7 cellular contexts compared by ENCODE assay signal in the genomic region with DNA sequence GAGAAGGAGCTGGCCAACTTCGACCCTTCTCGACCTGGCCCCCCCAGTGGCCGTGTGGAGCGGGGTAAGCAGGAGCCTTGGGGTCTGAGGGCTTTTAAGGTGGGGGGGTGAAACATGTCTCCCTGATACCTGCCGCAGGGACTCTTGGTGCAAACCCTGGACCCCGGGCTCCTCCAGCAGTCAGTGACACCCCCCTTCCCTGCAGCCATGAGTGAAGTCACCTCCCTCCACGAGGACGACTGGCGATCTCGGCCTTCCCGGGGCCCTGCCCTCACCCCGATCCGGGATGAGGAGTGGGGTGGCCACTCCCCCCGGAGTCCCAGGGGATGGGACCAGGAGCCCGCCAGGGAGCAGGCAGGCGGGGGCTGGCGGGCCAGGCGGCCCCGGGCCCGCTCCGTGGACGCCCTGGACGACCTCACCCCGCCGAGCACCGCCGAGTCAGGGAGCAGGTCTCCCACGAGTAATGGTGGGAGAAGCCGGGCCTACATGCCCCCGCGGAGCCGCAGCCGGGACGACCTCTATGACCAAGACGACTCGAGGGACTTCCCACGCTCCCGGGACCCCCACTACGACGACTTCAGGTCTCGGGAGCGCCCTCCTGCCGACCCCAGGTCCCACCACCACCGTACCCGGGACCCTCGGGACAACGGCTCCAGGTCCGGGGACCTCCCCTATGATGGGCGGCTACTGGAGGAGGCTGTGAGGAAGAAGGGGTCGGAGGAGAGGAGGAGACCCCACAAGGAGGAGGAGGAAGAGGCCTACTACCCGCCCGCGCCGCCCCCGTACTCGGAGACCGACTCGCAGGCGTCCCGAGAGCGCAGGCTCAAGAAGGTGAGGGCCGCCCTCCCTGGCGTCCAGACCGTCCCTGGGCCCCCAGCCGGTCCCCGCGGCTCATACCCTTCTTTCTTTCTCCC. TPM values are rescaled to one million over a fixed set of nuclear protein-coding genes. Genes with fewer than 3 reads are reported as not detected.
DNase-seq lines count a peak whose midpoint lies in the region; ATAC-seq and TF ChIP-seq lines count a peak whose summit lies in the region.

No MANE protein-coding gene starts in this region.

- no peak for TF ChIP-seq CTCF in GM20000 (IDR thresholded peaks at IDR 0.05; ENCODE audit: extremely low read depth, missing control alignments)
- TF ChIP-seq CTCF in RWPE1 (conservative IDR thresholded peaks at IDR 0.05; ENCODE audit: low read depth), result no peak
- TF ChIP-seq CTCF in ascending aorta (IDR thresholded peaks at IDR 0.05), result no peak

- H3K9me3 ChIP-seq in ascending aorta, result no peaks in the 10 kb centered on the region
- no peaks in the 10 kb centered on the region for H3K9me3 ChIP-seq in iPS DF 6.9 (ENCODE audit: control insufficient read depth, insufficient read depth, low read length)
- H3K9me3 ChIP-seq in skeletal muscle satellite cell (replicated peaks; ENCODE audit: low read length), result no peaks in the 10 kb centered on the region

- peak overlapping the region; percentile 91 for H3K4me2 ChIP-seq in skeletal muscle satellite cell (ENCODE audit: low read length)

- H3K4me3 ChIP-seq in ascending aorta (peak overlapping the region; percentile 86 to 98), iPS DF 6.9 (ENCODE audit: low read length) (peak overlapping the region; percentile 45; the same call in 1 of the 2 replicates), skeletal muscle satellite cell (ENCODE audit: low read length) (peak overlapping the region; percentile 93)

- POLR2A ChIA-PET in RWPE1 (lab: Yijun Ruan, JAX; ENCODE audit: low non-redundant PET), result interaction anchor here (0.6 to 1.2 kb wide), 2 partner anchors 14 to 197 kb away, joined by 3 read pairs; no protein-coding TSS in a partner anchor

- intact Hi-C loops in ascending aorta (cut with DNase I), result loop anchor here (2.0 to 10.0 kb wide), 8 partner anchors 110 to 1472 kb away; a partner anchor contains a TSS

- CTCF ChIA-PET in RWPE1 (lab: Yijun Ruan, JAX), result interaction anchor here (0.5 kb wide), 2 partner anchors 123 to 212 kb away, joined by 4 read pairs; no protein-coding TSS in a partner anchor

- DNase-seq in GM20000 (ENCODE audit: low spot score), result peak; percentile 67
- no peak for DNase-seq in RWPE1 (ENCODE audit: low spot score)
- DNase-seq in ascending aorta (ENCODE audit: low spot score in 2 of 2), result peak in 1 of 2 donors; percentile 72
- no peak for DNase-seq in iPS DF 6.9 (ENCODE audit: low read depth, low spot score)
- DNase-seq in iPS-NIHi7 (ENCODE audit: extremely low spot score), result no peak

- H3K4me1 ChIP-seq in ascending aorta (peaks cover 7 to 12% of the 10 kb centered on the region in 2 donors), iPS DF 6.9 (ENCODE audit: control insufficient read depth, insufficient read depth, low read length) (peaks cover 1% of the 10 kb centered on the region; the same call in 1 of the 2 replicates), skeletal muscle satellite cell (ENCODE audit: control insufficient read depth, insufficient read depth, low read length) (peaks cover 7% of the 10 kb centered on the region)

- H3K27me3 ChIP-seq in ascending aorta (no peaks in the 10 kb centered on the region), iPS DF 6.9 (ENCODE audit: control insufficient read depth, insufficient read depth, low read length) (no peaks in the 10 kb centered on the region), skeletal muscle satellite cell (ENCODE audit: control insufficient read depth, insufficient read depth, low read length) (peaks cover 22% of the 10 kb centered on the region)

- H3K27ac ChIP-seq in RWPE1 (peak overlapping the region; percentile 95), ascending aorta (peak overlapping the region; percentile 91 to 97), iPS DF 6.9 (ENCODE audit: low read length) (no peak overlapping the region)

- no peak for ATAC-seq in HG03139 (IDR thresholded peaks at IDR 0.05; ENCODE audit: unreplicated experiment)

- peak overlapping the region; percentile 99 for H3K9ac ChIP-seq in skeletal muscle satellite cell (ENCODE audit: low read depth, low read length)

- H3K36me3 ChIP-seq in ascending aorta (peaks cover 16 to 20% of the 10 kb centered on the region in 2 donors), iPS DF 6.9 (ENCODE audit: control insufficient read depth, insufficient read depth, low read length) (peaks cover 29% of the 10 kb centered on the region), skeletal muscle satellite cell (ENCODE audit: insufficient read depth, low read length) (peaks cover 21% of the 10 kb centered on the region)

- WGBS in iPS DF 6.9 (ENCODE audit: insufficient coverage, insufficient read length), result no CpG with 5 or more reads among the region's 67 CpGs

RNA-seq across cellular contexts. Expression of a gene that starts 1.6 kb away (rescaled TPM):
- 116 TPM for total RNA-seq in ascending aorta
- total RNA-seq in skeletal muscle satellite cell (2012; rRNA removed), result 41.6 and 50.2 TPM in 2 replicates

RNA-seq across cellular contexts. Expression of a gene that starts 15.2 kb away (rescaled TPM):
- not detected for total RNA-seq in ascending aorta
- not detected in 2 replicates for total RNA-seq in skeletal muscle satellite cell (2012; rRNA removed)

RNA-seq across cellular contexts. Expression of a gene that starts 18.4 kb away (rescaled TPM):
- total RNA-seq in ascending aorta, result 79.4 TPM
- 0.87 and 1.3 TPM in 2 replicates for total RNA-seq in skeletal muscle satellite cell (2012; rRNA removed)

RNA-seq across cellular contexts. Expression of a gene that starts 24.8 kb away (rescaled TPM):
- total RNA-seq in ascending aorta, result not detected
- not detected in 2 replicates for total RNA-seq in skeletal muscle satellite cell (2012; rRNA removed)

RNA-seq across cellular contexts. Expression of a gene that starts 38.6 kb away (rescaled TPM):
- not detected for total RNA-seq in ascending aorta
- not detected in 2 replicates for total RNA-seq in skeletal muscle satellite cell (2012; rRNA removed)
